In the genomic region with DNA sequence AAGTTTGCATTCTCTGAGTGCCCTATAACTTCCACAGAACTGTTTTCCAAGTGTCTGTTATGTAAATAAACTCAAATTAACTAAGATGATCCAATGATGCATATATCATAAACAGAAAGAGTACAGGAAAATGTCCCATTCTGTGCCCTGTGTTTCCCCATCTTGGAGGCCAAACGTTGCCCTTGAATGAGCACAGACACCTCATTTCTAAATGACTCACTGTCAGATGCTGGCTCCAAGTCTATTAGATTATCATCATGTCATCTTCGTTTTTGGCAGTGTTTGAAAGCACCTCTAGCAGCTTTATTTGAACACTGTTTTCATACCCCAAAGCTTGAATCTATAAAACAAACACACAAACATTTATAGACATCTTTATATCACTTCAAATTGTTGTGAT, we compare ENCODE assay signal across 21 cellular contexts.
"Had no signal": no experiment of that assay in that cellular context is flagged by ENCODE, and none has a peak within 500 bp of the region (broad histone marks: within the 10 kb centered on the region; RNA-seq: fewer than 3 reads in every experiment).

No MANE protein-coding gene starts in this region.

- ATAC-seq: left lung had no signal

- H3K4me1 ChIP-seq: ascending aorta, esophagus squamous epithelium, left lung had no signal

- H3K36me3 ChIP-seq: ascending aorta, esophagus squamous epithelium, left lung had no signal

- H3K27me3 ChIP-seq: ascending aorta, esophagus squamous epithelium, left lung had no signal

- H3K27ac ChIP-seq: ascending aorta, esophagus squamous epithelium, left lung had no signal

- H3K9me3 ChIP-seq: ascending aorta, esophagus squamous epithelium, left lung had no signal

- DNase-seq: activated CD4-positive, alpha-beta T cell treated with anti-CD3 and anti-CD28 coated beads, Interleukin-2, amount 50 U/mL, for 1 hour; activated CD8-positive, alpha-beta memory T cell treated with anti-CD3 and anti-CD28 coated beads, Interleukin-2, amount 50 U/mL, for 4 hours; activated effector memory CD4-positive, alpha-beta T cell treated with anti-CD3 and anti-CD28 coated beads, Interleukin-2, amount 50 U/mL, for 16 hours; activated naive CD4-positive, alpha-beta T cell treated with anti-CD3 and anti-CD28 coated beads, Interleukin-2, amount 50 U/mL, for 16 hours; activated T-cell treated with anti-CD3 and anti-CD28 coated beads, Interleukin-2, amount 50 U/mL, for 48 hours; cortex of kidney; esophagus squamous epithelium; foreskin melanocyte; hypothalamus; left lung; nephron progenitor cell; nucleus accumbens; posterior cingulate gyrus; retina; stimulated activated CD4-positive, alpha-beta T cell treated with anti-CD3 and anti-CD28 coated beads, Interleukin-12 subunit alpha, Interleukin-12 subunit beta, amount 100 ng/mL, for 4 hours; stimulated activated CD4-positive, alpha-beta T cell treated with anti-CD3 and anti-CD28 coated beads, Interleukin-1b, Interleukin-23, amount 100 ng/mL, for 48 hours; stimulated activated CD8-positive, alpha-beta memory T cell treated with anti-CD3 and anti-CD28 coated beads, Interleukin-4, amount 100 ng/mL, for 48 hours; stimulated activated naive CD4-positive, alpha-beta T cell; T-helper 1 cell; T-helper 9 cell had no signal

- H3K4me3 ChIP-seq: ascending aorta, esophagus squamous epithelium, left lung had no signal
